In genomic region chr14:103562385-103563088, GRCh38 we compare ENCODE assay signal across 1 cellular context.
TF ChIP-seq lines count a peak whose summit lies in the region.

BAG5 (minus strand) TSS chr14:103562657; CDS start chr14:103561164, 1,493 bp downstream.
COA8 (plus strand) TSS chr14:103562960; CDS start chr14:103563002, 42 bp downstream.

TF ChIP-seq in HepG2, 621 proteins besides CTCF, POLR2A, EP300 and RAD21 (continued from another document and continues in another):
- peak; percentile 65; the same call in 1 of the 2 replicates for TF ChIP-seq ZBTB2 (CRISPR knock-in tag; IDR thresholded peaks at IDR 0.05; ENCODE audit: low read depth)
- TF ChIP-seq JUND (CRISPR knock-in tag; IDR thresholded peaks at IDR 0.05): 0 out of 2 replicates have a peak, but pooled peaks have one; percentile 48
- TF ChIP-seq ZBTB42 (CRISPR knock-in tag; IDR thresholded peaks at IDR 0.05): 0 out of 2 replicates have a peak, but pooled peaks have one; percentile 21
- 0 out of 2 replicates have a peak, but pooled peaks have one; percentile 7 for TF ChIP-seq POGK (CRISPR knock-in tag; conservative IDR thresholded peaks at IDR 0.05)
- no peak for TF ChIP-seq ZMAT3 (CRISPR knock-in tag; conservative IDR thresholded peaks at IDR 0.05)
- TF ChIP-seq MTA1 (CRISPR knock-in tag; IDR thresholded peaks at IDR 0.05; ENCODE audit: borderline replicate concordance): no peak
- no peak for TF ChIP-seq RORA (CRISPR knock-in tag; IDR thresholded peaks at IDR 0.05)
- 0 out of 2 replicates have a peak, but pooled peaks have one; percentile 23 for TF ChIP-seq BRF2 (CRISPR knock-in tag; IDR thresholded peaks at IDR 0.05)
- peak; percentile 82 for TF ChIP-seq GMEB1 (CRISPR knock-in tag; IDR thresholded peaks at IDR 0.05; ENCODE audit: borderline replicate concordance)
- TF ChIP-seq ZNF784 (CRISPR knock-in tag; IDR thresholded peaks at IDR 0.05; ENCODE audit: borderline replicate concordance): peak; percentile 69; the same call in 1 of the 2 replicates
- TF ChIP-seq ZNF564 (CRISPR knock-in tag; IDR thresholded peaks at IDR 0.05): 0 out of 2 replicates have a peak, but pooled peaks have one; percentile 54
- TF ChIP-seq GABPA (IDR thresholded peaks at IDR 0.05; ENCODE audit: low read depth, low read length): peak; percentile 46
- TF ChIP-seq GABPA (CRISPR knock-in tag; IDR thresholded peaks at IDR 0.05; ENCODE audit: low read depth): no peak
- 0 out of 2 replicates have a peak, but pooled peaks have one; percentile 42 for TF ChIP-seq TBX2 (CRISPR knock-in tag; IDR thresholded peaks at IDR 0.05; ENCODE audit: borderline replicate concordance)
- TF ChIP-seq ZNF503 (CRISPR knock-in tag; IDR thresholded peaks at IDR 0.05): peak; percentile 11; the same call in 1 of the 2 replicates
- TF ChIP-seq ARNTL (CRISPR knock-in tag; IDR thresholded peaks at IDR 0.05): peak; percentile 37; the same call in 1 of the 2 replicates
- TF ChIP-seq ZNF773 (CRISPR knock-in tag; IDR thresholded peaks at IDR 0.05; ENCODE audit: borderline replicate concordance): peak; percentile 32; the same call in 1 of the 2 replicates
- no peak for TF ChIP-seq AKNA (CRISPR knock-in tag; IDR thresholded peaks at IDR 0.05; ENCODE audit: borderline replicate concordance)
- peak; percentile 94 for TF ChIP-seq PATZ1 (CRISPR knock-in tag; IDR thresholded peaks at IDR 0.05)
- peak; percentile 65; the same call in 1 of the 2 replicates for TF ChIP-seq HCFC1 (IDR thresholded peaks at IDR 0.05; ENCODE audit: low read depth, low read length)
- TF ChIP-seq THAP11 (CRISPR knock-in tag; IDR thresholded peaks at IDR 0.05): peak; percentile 93
- no peak; the same call in 1 of the 2 replicates for TF ChIP-seq AHR (CRISPR knock-in tag; IDR thresholded peaks at IDR 0.05)
- TF ChIP-seq ZNF740 (CRISPR knock-in tag; IDR thresholded peaks at IDR 0.05): 0 out of 2 replicates have a peak, but pooled peaks have one; percentile 31
- no peak for TF ChIP-seq MTERF4 (CRISPR knock-in tag; IDR thresholded peaks at IDR 0.05)
- TF ChIP-seq THYN1 (CRISPR knock-in tag; IDR thresholded peaks at IDR 0.05; ENCODE audit: borderline replicate concordance, low read depth): 0 out of 2 replicates have a peak, but pooled peaks have one; percentile 85
- TF ChIP-seq ZNF644 (CRISPR knock-in tag; IDR thresholded peaks at IDR 0.05; ENCODE audit: low read depth): no peak
- no peak for TF ChIP-seq SOX13 (IDR thresholded peaks at IDR 0.05)
- 0 out of 4 replicates have a peak, but pooled peaks of 1 of the 2 experiments have one; percentile 9 for TF ChIP-seq SOX13 (CRISPR knock-in tag; conservative IDR thresholded peaks at IDR 0.05 in 1 of 2, IDR thresholded peaks at IDR 0.05 in 1 of 2)
